Comparison of ENCODE assay signal across 17 cellular contexts in the genomic region with DNA sequence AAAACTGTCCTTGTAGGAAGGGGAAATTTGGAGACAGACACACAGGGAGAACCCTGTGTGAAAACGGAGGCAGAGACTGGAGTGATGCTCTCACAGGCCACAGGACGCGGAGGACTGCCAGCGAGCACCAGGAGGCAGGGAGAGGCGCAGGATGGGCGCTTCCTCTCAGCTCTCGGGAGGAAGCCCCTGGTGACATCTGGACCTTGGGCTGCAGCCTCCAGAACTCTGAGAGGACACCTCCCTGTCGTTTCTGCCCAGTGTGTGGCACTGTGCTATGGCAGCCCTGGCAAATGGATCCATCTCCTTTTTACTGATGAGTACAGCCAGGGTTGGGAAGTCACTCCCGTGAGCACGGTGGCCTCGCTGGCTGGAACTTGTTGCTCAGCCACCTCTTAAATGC.
DNase-seq lines count a peak whose midpoint lies in the region; ATAC-seq and TF ChIP-seq lines count a peak whose summit lies in the region.
"Had no signal": no experiment of that assay in that cellular context is flagged by ENCODE, and none has a peak within 500 bp of the region (broad histone marks: within the 10 kb centered on the region; RNA-seq: fewer than 3 reads in every experiment).

No MANE protein-coding gene starts in this region.

- no peak overlapping the region for H3K27ac Mint-ChIP-seq in T-cell

- no peak for ATAC-seq in T-cell (replicated peaks in 1 of 4)
- no peak for ATAC-seq in HG03025 (IDR thresholded peaks at IDR 0.05; ENCODE audit: low FRiP score, unreplicated experiment)

- no peak overlapping the region for H3K4me2 ChIP-seq in neuronal stem cell (ENCODE audit: insufficient read depth, low read length, poor library complexity, severe bottlenecking)
- H3K4me2 ChIP-seq: BLaER1 treated with 17β-estradiol and CSF1 and Interleukin-3, amounts not matched to agents 10 nM and 100 nM had no signal

- no peaks in the 10 kb centered on the region for H3K27me3 ChIP-seq in esophagus muscularis mucosa
- H3K27me3 ChIP-seq in neuronal stem cell (ENCODE audit: control insufficient read depth in 3 of 3, insufficient read depth in 3 of 3, low read depth in 1 of 3, low read length in 3 of 3): peaks cover 0 to 11% (median 0%) of the 10 kb centered on the region in 3 experiments
- H3K27me3 ChIP-seq: BLaER1 treated with 17β-estradiol and CSF1 and Interleukin-3, amounts not matched to agents 10 nM and 100 nM; SJCRH30 had no signal

- H3K4me3 ChIP-seq in esophagus muscularis mucosa (no peak overlapping the region), neuronal stem cell (ENCODE audit: low read length in 2 of 2) (no peak overlapping the region)
- H3K4me3 ChIP-seq: BLaER1 treated with 17β-estradiol and CSF1 and Interleukin-3, amounts not matched to agents 10 nM and 100 nM; SJCRH30 had no signal

- H3K4ac ChIP-seq in neuronal stem cell (ENCODE audit: low read length): no peak overlapping the region

- peaks cover 0 to 4% of the 10 kb centered on the region in 2 donors for H3K27me3 Mint-ChIP-seq in T-cell

- no peak overlapping the region for H4K91ac ChIP-seq in neuronal stem cell (ENCODE audit: low read depth, low read length, poor library complexity)

- no peak overlapping the region for H3K14ac ChIP-seq in neuronal stem cell (ENCODE audit: low read length)

- POLR2A ChIA-PET in HEK293T (lab: Yijun Ruan, JAX) (no interaction called here), T-cell (lab: Charles Lee) (no interaction called here)

- no peaks in the 10 kb centered on the region for H3K79me1 ChIP-seq in neuronal stem cell (ENCODE audit: low read depth, low read length)

- H3K4me3 Mint-ChIP-seq in T-cell: no peak overlapping the region

- H3K18ac ChIP-seq in neuronal stem cell (ENCODE audit: low read length): peak overlapping the region; percentile 35

- no peak for TF ChIP-seq EP300 in esophagus muscularis mucosa (IDR thresholded peaks at IDR 0.05)

- no peaks in the 10 kb centered on the region for H3K9me3 ChIP-seq in esophagus muscularis mucosa
- no peaks in the 10 kb centered on the region for H3K9me3 ChIP-seq in neuronal stem cell (replicated peaks in 1 of 2; ENCODE audit: control insufficient read depth in 2 of 2, insufficient read depth in 1 of 2, low read depth in 1 of 2, low read length in 2 of 2)
- H3K9me3 ChIP-seq: BLaER1 treated with 17β-estradiol and CSF1 and Interleukin-3, amounts not matched to agents 10 nM and 100 nM; SJCRH30 had no signal

- H3K4me1 ChIP-seq in esophagus muscularis mucosa: peaks cover under 1 to 8% (median 4%) of the 10 kb centered on the region in 4 donors
- H3K4me1 ChIP-seq in neuronal stem cell (ENCODE audit: control insufficient read depth in 2 of 2, insufficient read depth in 1 of 2, low read depth in 1 of 2, low read length in 2 of 2): peaks cover 0 to 7% of the 10 kb centered on the region in 2 donors

- peaks cover 0 to 18% (median 8%) of the 10 kb centered on the region in 3 donors for H3K4me1 Mint-ChIP-seq in T-cell

- no peak overlapping the region for H2BK120ac ChIP-seq in neuronal stem cell (ENCODE audit: low read depth, low read length)

- no peak overlapping the region for H2AFZ ChIP-seq in neuronal stem cell (ENCODE audit: low read length)

- H2BK12ac ChIP-seq in neuronal stem cell (ENCODE audit: low read length): no peak overlapping the region

- CTCF ChIA-PET in HEK293T (lab: Yijun Ruan, JAX): interaction anchor here (0.7 kb wide), 1 partner anchor 301 kb away, joined by 3 read pairs; no protein-coding TSS in a partner anchor
- CTCF ChIA-PET in T-cell (lab: Charles Lee): no interaction called here

- H3K23ac ChIP-seq in neuronal stem cell (ENCODE audit: low read depth, low read length, poor library complexity): no peak overlapping the region

- no peaks in the 10 kb centered on the region for H3K9me3 Mint-ChIP-seq in T-cell

- WGBS in esophagus muscularis mucosa: 84% methylated on average over 9 of the region's 11 CpGs
- no CpG with 5 or more reads among the region's 11 CpGs for WGBS in neuronal stem cell (ENCODE audit: extremely low coverage in 2 of 2, insufficient read length in 2 of 2, insufficient replicate concordance in 1 of 2), 2 donors

- H4K8ac ChIP-seq in neuronal stem cell (ENCODE audit: low read depth, low read length): no peak overlapping the region

- DNase-seq in DMS53 (lab: John Stamatoyannopoulos, UW): peak; percentile 34
- no peak for DNase-seq in DMS53 treated with DMSO at 0.1 percent for 48 hours (lab: John Stamatoyannopoulos, UW; ENCODE audit: unreplicated experiment)
- peak; percentile 4 for DNase-seq in HEK293T (ENCODE audit: extremely low spot score)
- DNase-seq in esophagus muscularis mucosa (ENCODE audit: extremely low spot score): peak; percentile 66
- DNase-seq in neuronal stem cell (ENCODE audit: low spot score): no peak
- no peak for DNase-seq in T-cell
- no peak for DNase-seq in cerebellar cortex (ENCODE audit: low spot score)
- DNase-seq: HCEC 1CT, MV-4-11, NCI-H1436, NCI-H2081, NCI-H524, SJCRH30 had no signal

- TF ChIP-seq CTCF in esophagus muscularis mucosa (IDR thresholded peaks at IDR 0.05): no peak

- H2BK15ac ChIP-seq in neuronal stem cell (ENCODE audit: low read length): no peak overlapping the region

- intact Hi-C loops in esophagus muscularis mucosa (cut with DNase I): no loop called here

- H3K9ac ChIP-seq in neuronal stem cell (ENCODE audit: low read depth, low read length, poor library complexity): no peak overlapping the region
- H3K9ac ChIP-seq: BLaER1 treated with 17β-estradiol and CSF1 and Interleukin-3, amounts not matched to agents 10 nM and 100 nM had no signal

- no peak overlapping the region for H3K27ac ChIP-seq in esophagus muscularis mucosa (replicated peaks in 1 of 4)
- no peak overlapping the region for H3K27ac ChIP-seq in neuronal stem cell (replicated peaks; ENCODE audit: low read length)
- H3K27ac ChIP-seq: 22Rv1; BLaER1 treated with 17β-estradiol and CSF1 and Interleukin-3, amounts not matched to agents 10 nM and 100 nM; RWPE1; SJCRH30 had no signal

- no peaks in the 10 kb centered on the region for H3K36me3 Mint-ChIP-seq in T-cell

- H3K36me3 ChIP-seq in esophagus muscularis mucosa (no peaks in the 10 kb centered on the region), neuronal stem cell (replicated peaks in 1 of 2; ENCODE audit: control insufficient read depth in 2 of 2, insufficient read depth in 2 of 2, low read length in 2 of 2) (no peaks in the 10 kb centered on the region)
- H3K36me3 ChIP-seq: BLaER1 treated with 17β-estradiol and CSF1 and Interleukin-3, amounts not matched to agents 10 nM and 100 nM; SJCRH30 had no signal

- no peak for TF ChIP-seq POLR2A in esophagus muscularis mucosa (IDR thresholded peaks at IDR 0.05; ENCODE audit: low read depth)

- peak overlapping the region; percentile 81 for H2AK5ac ChIP-seq in neuronal stem cell (ENCODE audit: low read depth, low read length)

- H2BK5ac ChIP-seq in neuronal stem cell (ENCODE audit: low read length): no peak overlapping the region

TF ChIP-seq in HEK293T, 16 proteins besides CTCF, POLR2A, EP300 and RAD21:
- TF ChIP-seq NFRKB (IDR thresholded peaks at IDR 0.05) (no peak), SP1 (IDR thresholded peaks at IDR 0.05) (no peak), HDGF (IDR thresholded peaks at IDR 0.05; ENCODE audit: borderline replicate concordance) (no peak), ZNF384 (IDR thresholded peaks at IDR 0.05) (no peak), TARDBP (IDR thresholded peaks at IDR 0.05) (no peak), FOXM1 (IDR thresholded peaks at IDR 0.05; ENCODE audit: borderline replicate concordance) (no peak), BHLHE40 (IDR thresholded peaks at IDR 0.05; ENCODE audit: borderline replicate concordance) (no peak), ELF4 (IDR thresholded peaks at IDR 0.05) (no peak)

Comparison
In these comparisons a context has a peak if more than half of its experiments do, and no peak if none do; other contexts are left out.
1. DNase-seq: peak in DMS53 (single experiment), HEK293T (single experiment) and esophagus muscularis mucosa (single experiment); none in DMS53 treated with DMSO at 0.1 percent for 48 hours (single experiment), neuronal stem cell (single experiment), T-cell (0 of 34) and cerebellar cortex (single experiment).